In the genomic region with DNA sequence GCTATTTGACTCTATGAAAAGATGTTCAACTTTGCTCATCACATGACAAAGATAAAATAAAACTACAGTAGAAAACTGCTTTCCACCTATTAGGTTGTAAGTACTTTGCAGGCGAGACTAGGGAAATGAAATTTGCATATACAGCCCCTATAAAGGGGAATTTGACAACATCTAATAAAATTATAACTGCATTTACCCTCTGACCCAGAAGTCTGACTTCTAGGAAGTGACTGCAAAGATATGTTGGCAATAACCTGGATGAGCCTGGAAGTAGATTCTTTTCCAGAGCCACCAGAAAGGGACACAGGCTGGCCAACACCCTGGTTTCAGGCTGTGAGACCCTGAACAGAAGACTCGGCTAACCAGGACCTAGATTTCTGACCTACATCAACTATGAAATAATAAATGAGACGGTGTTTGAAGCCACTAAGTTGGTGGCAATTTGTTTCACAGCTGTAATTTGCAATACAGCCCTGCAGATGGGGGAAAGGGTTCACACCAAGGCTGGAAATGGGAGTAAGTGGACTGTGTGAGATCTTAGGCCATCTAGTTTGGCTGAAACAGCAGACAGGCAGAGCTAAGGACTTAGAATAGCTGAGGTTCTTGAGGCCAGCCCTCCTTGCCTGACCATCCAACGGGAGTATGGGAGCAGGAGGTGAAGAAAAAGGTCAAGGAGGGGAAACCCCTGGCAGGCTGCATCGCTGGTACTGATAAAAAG, we compare ENCODE assay signal across 11 cellular contexts.
DNase-seq lines count a peak whose midpoint lies in the region; ATAC-seq, FAIRE-seq and TF ChIP-seq lines count a peak whose summit lies in the region.
"Had no signal": no experiment of that assay in that cellular context is flagged by ENCODE, and none has a peak within 500 bp of the region (broad histone marks: within the 10 kb centered on the region; RNA-seq: fewer than 3 reads in every experiment).

No MANE protein-coding gene starts in this region.

- H3K27ac ChIP-seq in lower lobe of right lung (no peak overlapping the region), esophagus squamous epithelium (no peak overlapping the region)
- H3K27ac ChIP-seq: C4-2B, SK-N-MC had no signal

- WGBS in esophagus squamous epithelium, 2 donors, result 66 to 68% methylated on average over 5 of the region's 5 CpGs

- H3K4me3 Mint-ChIP-seq in brain, result peak overlapping the region in 1 of 5 experiments; percentile 5
- H3K4me3 Mint-ChIP-seq: activated naive CD4-positive, alpha-beta T cell treated with anti-CD3 and anti-CD28 coated beads, Interleukin-2, amount 50 U/mL, for 24 hours had no signal

- H3K9me3 Mint-ChIP-seq in brain, result peaks cover 0 to 3% (median 0%) of the 10 kb centered on the region in 5 experiments
- H3K9me3 Mint-ChIP-seq: activated naive CD4-positive, alpha-beta T cell treated with anti-CD3 and anti-CD28 coated beads, Interleukin-2, amount 50 U/mL, for 24 hours had no signal

- H3K9me3 ChIP-seq in lower lobe of right lung (no peaks in the 10 kb centered on the region), esophagus squamous epithelium (no peaks in the 10 kb centered on the region)

- DNase-seq in Ammon's horn (ENCODE audit: low spot score) (peak; percentile 70), HT1080 (ENCODE audit: low read depth) (peak; percentile 13), lower lobe of right lung (no peak), kidney glomerular epithelial cell (lab: John Stamatoyannopoulos, UW) (no peak), NCI-H774 (lab: John Stamatoyannopoulos, UW) (no peak), RCC 7860 (ENCODE audit: low spot score) (no peak), esophagus squamous epithelium (lab: John Stamatoyannopoulos, UW) (no peak)

- H3K36me3 Mint-ChIP-seq in brain, result no peaks in the 10 kb centered on the region

- FAIRE-seq in RCC 7860 (lab: Jason Lieb, UNC), result no peak

- peak; percentile 56 to 61 for ATAC-seq in lower lobe of right lung

- intact Hi-C loops in lower lobe of right lung (cut with DNase I), result no loop called here
- intact Hi-C loops in esophagus squamous epithelium (cut with DNase I), result no loop called here

- H3K36me3 ChIP-seq in lower lobe of right lung, result no peaks in the 10 kb centered on the region
- H3K36me3 ChIP-seq in esophagus squamous epithelium, result no peaks in the 10 kb centered on the region

- H3K27me3 ChIP-seq in lower lobe of right lung (ENCODE audit: low read depth) (no peaks in the 10 kb centered on the region), esophagus squamous epithelium (no peaks in the 10 kb centered on the region)

- H3K4me3 ChIP-seq in lower lobe of right lung (no peak overlapping the region), esophagus squamous epithelium (no peak overlapping the region)
- H3K4me3 ChIP-seq: SK-N-MC had no signal

- no peaks in the 10 kb centered on the region for H3K27me3 Mint-ChIP-seq in brain
- H3K27me3 Mint-ChIP-seq: activated naive CD4-positive, alpha-beta T cell treated with anti-CD3 and anti-CD28 coated beads, Interleukin-2, amount 50 U/mL, for 24 hours had no signal

- no peak for TF ChIP-seq POLR2A in esophagus squamous epithelium (IDR thresholded peaks at IDR 0.05)

- TF ChIP-seq CTCF in brain (conservative IDR thresholded peaks at IDR 0.05) (peak; percentile 54 to 60), lower lobe of right lung (IDR thresholded peaks at IDR 0.05) (peak; percentile 21), esophagus squamous epithelium (IDR thresholded peaks at IDR 0.05) (no peak)

- peaks cover 5% of the 10 kb centered on the region for H3K4me1 ChIP-seq in lower lobe of right lung
- H3K4me1 ChIP-seq in esophagus squamous epithelium, result peaks cover 0 to 6% (median 0%) of the 10 kb centered on the region in 3 donors

- H3K4me1 Mint-ChIP-seq in brain, result peaks cover 37% of the 10 kb centered on the region

- H3K27ac Mint-ChIP-seq in brain, result peak overlapping the region in 4 of 5 experiments; percentile 23 to 89 (median 46)
- H3K27ac Mint-ChIP-seq: activated naive CD4-positive, alpha-beta T cell treated with anti-CD3 and anti-CD28 coated beads, Interleukin-2, amount 50 U/mL, for 24 hours had no signal

Comparison
In these comparisons a context has a peak if more than half of its experiments do, and no peak if none do; other contexts are left out.
1. DNase-seq: peak in Ammon's horn (single experiment) and HT1080 (single experiment); none in lower lobe of right lung (single experiment), kidney glomerular epithelial cell (single experiment), NCI-H774 (single experiment), RCC 7860 (single experiment) and esophagus squamous epithelium (single experiment).
2. CTCF ChIP-seq: peak in brain (2 of 2) and lower lobe of right lung (single experiment); none in esophagus squamous epithelium (0 of 6).